In the genomic region with DNA sequence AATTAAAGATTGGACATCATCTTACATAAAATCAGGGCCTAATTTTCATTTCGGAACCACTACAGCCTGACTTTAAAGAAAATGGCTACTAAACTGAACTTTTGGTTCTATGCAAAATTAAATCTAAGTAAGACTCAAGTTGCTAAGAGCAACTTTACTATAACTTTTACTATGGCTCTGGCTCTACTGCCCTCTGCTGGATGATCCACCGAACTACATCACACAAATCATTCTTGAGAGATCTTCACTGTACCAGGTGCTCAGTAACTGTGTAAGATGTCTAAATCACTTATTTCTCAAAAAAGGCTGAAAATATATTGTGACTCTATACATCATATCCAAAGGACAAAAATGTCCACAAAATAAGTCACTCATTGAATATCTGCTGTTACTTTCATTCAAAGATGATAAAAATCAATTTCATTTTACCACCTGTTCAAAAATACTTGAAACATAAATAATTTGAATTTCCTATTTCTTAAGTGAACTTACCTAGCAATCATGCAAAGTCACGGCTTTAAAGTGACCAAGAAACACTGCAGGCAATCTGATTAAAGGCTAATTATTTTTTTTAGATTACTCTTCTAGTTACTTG, we compare ENCODE assay signal across 8 cellular contexts. TPM values are rescaled to one million over a fixed set of nuclear protein-coding genes. Genes with fewer than 3 reads are reported as not detected.
DNase-seq lines count a peak whose midpoint lies in the region; ATAC-seq, FAIRE-seq and TF ChIP-seq lines count a peak whose summit lies in the region.

No MANE protein-coding gene starts in this region.

- DNase-seq in CD4-positive, CD25-positive, alpha-beta regulatory T cell, result peak; percentile 48 to 81 (median 63)
- DNase-seq in GM19239 (ENCODE audit: insufficient read length, low spot score), result peak; percentile 8
- peak; percentile 23 for DNase-seq in RCC 7860 (ENCODE audit: low spot score)
- DNase-seq in activated T-helper 1 cell treated with anti-CD3 and anti-CD28 coated beads, Interleukin-2, amount 50 U/mL, for 16 hours (ENCODE audit: low read depth in 1 of 2, low spot score in 1 of 2), result peak; percentile 35 to 53
- DNase-seq in fibroblast of the conjunctiva (ENCODE audit: low read depth), result peak; percentile 65
- DNase-seq in osteocyte (ENCODE audit: extremely low spot score, unreplicated experiment), result no peak
- DNase-seq in upper lobe of right lung, result no peak

- peak; percentile 79 to 80 for ATAC-seq in CD4-positive, CD25-positive, alpha-beta regulatory T cell (ENCODE audit: low read depth in 2 of 2)
- ATAC-seq in HG03521 (IDR thresholded peaks at IDR 0.05; ENCODE audit: unreplicated experiment), result peak; percentile 47
- peak; percentile 95 for ATAC-seq in upper lobe of right lung

- no peaks in the 10 kb centered on the region for H3K9me3 ChIP-seq in CD4-positive, CD25-positive, alpha-beta regulatory T cell (ENCODE audit: control insufficient read depth in 2 of 2, low read length in 2 of 2)
- H3K9me3 ChIP-seq in upper lobe of right lung, result no peaks in the 10 kb centered on the region

- H3K4me3 ChIP-seq in CD4-positive, CD25-positive, alpha-beta regulatory T cell (ENCODE audit: low read depth, low read length), result no peak overlapping the region
- no peak overlapping the region for H3K4me3 ChIP-seq in upper lobe of right lung

- H3K9me3 Mint-ChIP-seq in CD4-positive, CD25-positive, alpha-beta regulatory T cell, result no peaks in the 10 kb centered on the region
- no peaks in the 10 kb centered on the region for H3K9me3 Mint-ChIP-seq in osteocyte (ENCODE audit: unreplicated experiment)

- H3K27me3 Mint-ChIP-seq in CD4-positive, CD25-positive, alpha-beta regulatory T cell, result no peaks in the 10 kb centered on the region
- no peaks in the 10 kb centered on the region for H3K27me3 Mint-ChIP-seq in osteocyte (ENCODE audit: unreplicated experiment)

- H3K4me3 Mint-ChIP-seq in CD4-positive, CD25-positive, alpha-beta regulatory T cell, result no peak overlapping the region
- H3K4me3 Mint-ChIP-seq in osteocyte (ENCODE audit: unreplicated experiment), result no peak overlapping the region

- H3K4me1 Mint-ChIP-seq in CD4-positive, CD25-positive, alpha-beta regulatory T cell, result peaks cover 0 to 6% (median 4%) of the 10 kb centered on the region in 4 donors
- peaks cover 23% of the 10 kb centered on the region for H3K4me1 Mint-ChIP-seq in osteocyte (ENCODE audit: unreplicated experiment)

- peaks cover 30% of the 10 kb centered on the region for H3K36me3 Mint-ChIP-seq in CD4-positive, CD25-positive, alpha-beta regulatory T cell
- H3K36me3 Mint-ChIP-seq in osteocyte (ENCODE audit: unreplicated experiment), result peaks cover 22% of the 10 kb centered on the region

- H3K27ac Mint-ChIP-seq in CD4-positive, CD25-positive, alpha-beta regulatory T cell, result no peak overlapping the region
- H3K27ac Mint-ChIP-seq in osteocyte (ENCODE audit: unreplicated experiment), result no peak overlapping the region

- no peaks in the 10 kb centered on the region for H3K27me3 ChIP-seq in CD4-positive, CD25-positive, alpha-beta regulatory T cell (ENCODE audit: control insufficient read depth, insufficient read depth, low read length)
- no peaks in the 10 kb centered on the region for H3K27me3 ChIP-seq in upper lobe of right lung

- FAIRE-seq in GM19239 (lab: Jason Lieb, UNC) (peak; percentile 93), RCC 7860 (lab: Jason Lieb, UNC) (peak; percentile 46)

- peaks cover 33% of the 10 kb centered on the region for H3K36me3 ChIP-seq in CD4-positive, CD25-positive, alpha-beta regulatory T cell (ENCODE audit: control insufficient read depth, insufficient read depth, low read length)
- peaks cover 46% of the 10 kb centered on the region for H3K36me3 ChIP-seq in upper lobe of right lung

- peak; percentile 86 for TF ChIP-seq CTCF in osteocyte (IDR thresholded peaks at IDR 0.05)
- peak; percentile 94 for TF ChIP-seq CTCF in upper lobe of right lung (IDR thresholded peaks at IDR 0.05)

- no peak overlapping the region for H3K27ac ChIP-seq in CD4-positive, CD25-positive, alpha-beta regulatory T cell (ENCODE audit: insufficient read depth, low read length, poor library complexity, severe bottlenecking)
- H3K27ac ChIP-seq in upper lobe of right lung, result no peak overlapping the region

- intact Hi-C loops in upper lobe of right lung (cut with DNase I), result loop anchor here (5.0 kb wide), 1 partner anchor 149 kb away; no protein-coding TSS in a partner anchor

- no peaks in the 10 kb centered on the region for H3K4me1 ChIP-seq in CD4-positive, CD25-positive, alpha-beta regulatory T cell (ENCODE audit: control insufficient read depth, insufficient read depth, low read length, poor library complexity, severe bottlenecking)
- no peaks in the 10 kb centered on the region for H3K4me1 ChIP-seq in upper lobe of right lung

RNA-seq across cellular contexts. Expression of gene MOCS2, which starts 13.5 kb away (rescaled TPM):
- total RNA-seq in CD4-positive, CD25-positive, alpha-beta regulatory T cell, result 14.1 TPM
- polyA plus RNA-seq in CD4-positive, CD25-positive, alpha-beta regulatory T cell, result 10 to 100 TPM; 34.1 to 44.7 (median 37.5) TPM
- total RNA-seq in osteocyte (31.2 and 31.7 TPM in 2 replicates), upper lobe of right lung (33.0 TPM)

Comparison
In these comparisons a context has a peak if more than half of its experiments do, and no peak if none do; other contexts are left out.
1. DNase-seq: peak in CD4-positive, CD25-positive, alpha-beta regulatory T cell (3 of 3), GM19239 (single experiment), RCC 7860 (single experiment), activated T-helper 1 cell treated with anti-CD3 and anti-CD28 coated beads, Interleukin-2, amount 50 U/mL, for 16 hours (2 of 2) and fibroblast of the conjunctiva (single experiment); none in osteocyte (single experiment) and upper lobe of right lung (single experiment).
2. Peak in every context shown above with its lines, with median percentiles within 50 percentile points of each other: ATAC-seq.